In the genomic region with DNA sequence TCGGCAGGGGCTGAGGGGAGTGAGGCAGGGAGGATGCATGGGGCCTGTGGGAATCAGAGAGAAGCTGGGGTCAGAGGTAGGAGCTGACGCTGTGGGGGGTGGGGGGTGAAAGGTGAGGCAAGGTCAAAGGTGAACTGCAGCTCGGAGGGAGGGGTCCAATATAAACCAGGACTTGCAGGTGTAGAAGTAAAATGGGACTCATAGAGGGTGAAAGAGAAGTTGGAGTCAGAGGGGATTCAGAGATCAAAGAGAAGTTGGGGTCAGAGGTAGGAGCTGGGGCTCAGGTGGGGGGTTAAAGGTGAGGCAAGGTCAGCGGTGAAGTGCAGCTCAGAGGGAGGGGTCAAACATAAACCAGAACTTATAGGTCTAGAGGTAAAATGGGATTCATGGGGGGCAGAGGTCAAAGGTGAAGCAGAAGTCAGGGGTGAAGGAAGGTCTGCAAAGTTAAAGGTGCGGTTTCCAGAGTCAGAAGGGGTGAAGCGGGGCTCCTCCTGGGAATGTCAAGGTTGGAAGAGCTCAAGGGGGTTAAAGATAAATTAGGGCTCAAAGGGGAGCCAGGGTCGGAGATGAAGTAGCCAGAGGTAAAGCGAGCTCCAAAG, we compare ENCODE assay signal across 2 cellular contexts.
TF ChIP-seq lines count a peak whose summit lies in the region.

No MANE protein-coding gene starts in this region.

TF ChIP-seq in HCT116, 20 proteins besides CTCF, POLR2A, EP300 and RAD21:
- TF ChIP-seq EGR1 (IDR thresholded peaks at IDR 0.05; ENCODE audit: low read depth) (no peak), EZH2phosphoT487 (IDR thresholded peaks at IDR 0.05; ENCODE audit: borderline replicate concordance) (no peak), ZFX (IDR thresholded peaks at IDR 0.05) (no peak), SIN3A (IDR thresholded peaks at IDR 0.05; ENCODE audit: low read depth) (no peak), EZH2 (IDR thresholded peaks at IDR 0.05) (no peak), ELF1 (IDR thresholded peaks at IDR 0.05; ENCODE audit: borderline replicate concordance, low read depth) (no peak), CBX3 (IDR thresholded peaks at IDR 0.05; ENCODE audit: low read depth) (no peak), JUND (IDR thresholded peaks at IDR 0.05) (no peak), CEBPB (IDR thresholded peaks at IDR 0.05; ENCODE audit: low read depth) (no peak), FOSL1 (IDR thresholded peaks at IDR 0.05; ENCODE audit: low read depth) (no peak), POLR2AphosphoS5 (IDR thresholded peaks at IDR 0.05; ENCODE audit: low read depth, low read length) (no peak), TCF7L2 (IDR thresholded peaks at IDR 0.05; ENCODE audit: borderline replicate concordance, extremely low read depth, insufficient read depth, insufficient read length) (no peak), ZNF274 (IDR thresholded peaks at IDR 0.05; ENCODE audit: low read depth, low read length) (no peak)
- TF ChIP-seq, protein P1, sequence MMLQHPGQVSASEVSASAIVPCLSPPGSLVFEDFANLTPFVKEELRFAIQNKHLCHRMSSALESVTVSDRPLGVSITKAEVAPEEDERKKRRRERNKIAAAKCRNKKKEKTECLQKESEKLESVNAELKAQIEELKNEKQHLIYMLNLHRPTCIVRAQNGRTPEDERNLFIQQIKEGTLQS (IDR thresholded peaks at IDR 0.05), result no peak
- TF ChIP-seq, protein P2, sequence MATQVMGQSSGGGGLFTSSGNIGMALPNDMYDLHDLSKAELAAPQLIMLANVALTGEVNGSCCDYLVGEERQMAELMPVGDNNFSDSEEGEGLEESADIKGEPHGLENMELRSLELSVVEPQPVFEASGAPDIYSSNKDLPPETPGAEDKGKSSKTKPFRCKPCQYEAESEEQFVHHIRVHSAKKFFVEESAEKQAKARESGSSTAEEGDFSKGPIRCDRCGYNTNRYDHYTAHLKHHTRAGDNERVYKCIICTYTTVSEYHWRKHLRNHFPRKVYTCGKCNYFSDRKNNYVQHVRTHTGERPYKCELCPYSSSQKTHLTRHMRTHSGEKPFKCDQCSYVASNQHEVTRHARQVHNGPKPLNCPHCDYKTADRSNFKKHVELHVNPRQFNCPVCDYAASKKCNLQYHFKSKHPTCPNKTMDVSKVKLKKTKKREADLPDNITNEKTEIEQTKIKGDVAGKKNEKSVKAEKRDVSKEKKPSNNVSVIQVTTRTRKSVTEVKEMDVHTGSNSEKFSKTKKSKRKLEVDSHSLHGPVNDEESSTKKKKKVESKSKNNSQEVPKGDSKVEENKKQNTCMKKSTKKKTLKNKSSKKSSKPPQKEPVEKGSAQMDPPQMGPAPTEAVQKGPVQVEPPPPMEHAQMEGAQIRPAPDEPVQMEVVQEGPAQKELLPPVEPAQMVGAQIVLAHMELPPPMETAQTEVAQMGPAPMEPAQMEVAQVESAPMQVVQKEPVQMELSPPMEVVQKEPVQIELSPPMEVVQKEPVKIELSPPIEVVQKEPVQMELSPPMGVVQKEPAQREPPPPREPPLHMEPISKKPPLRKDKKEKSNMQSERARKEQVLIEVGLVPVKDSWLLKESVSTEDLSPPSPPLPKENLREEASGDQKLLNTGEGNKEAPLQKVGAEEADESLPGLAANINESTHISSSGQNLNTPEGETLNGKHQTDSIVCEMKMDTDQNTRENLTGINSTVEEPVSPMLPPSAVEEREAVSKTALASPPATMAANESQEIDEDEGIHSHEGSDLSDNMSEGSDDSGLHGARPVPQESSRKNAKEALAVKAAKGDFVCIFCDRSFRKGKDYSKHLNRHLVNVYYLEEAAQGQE (IDR thresholded peaks at IDR 0.05; ENCODE audit: low read depth), result no peak
- TF ChIP-seq, protein P3, sequence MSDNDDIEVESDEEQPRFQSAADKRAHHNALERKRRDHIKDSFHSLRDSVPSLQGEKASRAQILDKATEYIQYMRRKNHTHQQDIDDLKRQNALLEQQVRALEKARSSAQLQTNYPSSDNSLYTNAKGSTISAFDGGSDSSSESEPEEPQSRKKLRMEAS (IDR thresholded peaks at IDR 0.05), result no peak

TF ChIP-seq in GM12878, 131 proteins besides CTCF, POLR2A, EP300 and RAD21:
- peak; percentile 45; the same call in 1 of the 2 replicates for TF ChIP-seq NR2C1 (IDR thresholded peaks at IDR 0.05)
- TF ChIP-seq, protein P4, sequence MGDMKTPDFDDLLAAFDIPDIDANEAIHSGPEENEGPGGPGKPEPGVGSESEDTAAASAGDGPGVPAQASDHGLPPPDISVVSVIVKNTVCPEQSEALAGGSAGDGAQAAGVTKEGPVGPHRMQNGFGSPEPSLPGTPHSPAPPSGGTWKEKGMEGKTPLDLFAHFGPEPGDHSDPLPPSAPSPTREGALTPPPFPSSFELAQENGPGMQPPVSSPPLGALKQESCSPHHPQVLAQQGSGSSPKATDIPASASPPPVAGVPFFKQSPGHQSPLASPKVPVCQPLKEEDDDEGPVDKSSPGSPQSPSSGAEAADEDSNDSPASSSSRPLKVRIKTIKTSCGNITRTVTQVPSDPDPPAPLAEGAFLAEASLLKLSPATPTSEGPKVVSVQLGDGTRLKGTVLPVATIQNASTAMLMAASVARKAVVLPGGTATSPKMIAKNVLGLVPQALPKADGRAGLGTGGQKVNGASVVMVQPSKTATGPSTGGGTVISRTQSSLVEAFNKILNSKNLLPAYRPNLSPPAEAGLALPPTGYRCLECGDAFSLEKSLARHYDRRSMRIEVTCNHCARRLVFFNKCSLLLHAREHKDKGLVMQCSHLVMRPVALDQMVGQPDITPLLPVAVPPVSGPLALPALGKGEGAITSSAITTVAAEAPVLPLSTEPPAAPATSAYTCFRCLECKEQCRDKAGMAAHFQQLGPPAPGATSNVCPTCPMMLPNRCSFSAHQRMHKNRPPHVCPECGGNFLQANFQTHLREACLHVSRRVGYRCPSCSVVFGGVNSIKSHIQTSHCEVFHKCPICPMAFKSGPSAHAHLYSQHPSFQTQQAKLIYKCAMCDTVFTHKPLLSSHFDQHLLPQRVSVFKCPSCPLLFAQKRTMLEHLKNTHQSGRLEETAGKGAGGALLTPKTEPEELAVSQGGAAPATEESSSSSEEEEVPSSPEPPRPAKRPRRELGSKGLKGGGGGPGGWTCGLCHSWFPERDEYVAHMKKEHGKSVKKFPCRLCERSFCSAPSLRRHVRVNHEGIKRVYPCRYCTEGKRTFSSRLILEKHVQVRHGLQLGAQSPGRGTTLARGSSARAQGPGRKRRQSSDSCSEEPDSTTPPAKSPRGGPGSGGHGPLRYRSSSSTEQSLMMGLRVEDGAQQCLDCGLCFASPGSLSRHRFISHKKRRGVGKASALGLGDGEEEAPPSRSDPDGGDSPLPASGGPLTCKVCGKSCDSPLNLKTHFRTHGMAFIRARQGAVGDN (IDR thresholded peaks at IDR 0.05), result no peak
